ENCODE assay signal across 10 cellular contexts in genomic region chr11:47330002-47330911, GRCh38. TPM values are rescaled to one million over a fixed set of nuclear protein-coding genes. Genes with fewer than 3 reads are reported as not detected.
A peak's percentile ranks its signal among the peaks of the same experiment; 100 is the strongest.
DNase-seq lines count a peak whose midpoint lies in the region; ATAC-seq and TF ChIP-seq lines count a peak whose summit lies in the region.
"Had no signal": no experiment of that assay in that cellular context is flagged by ENCODE, and none has a peak within 500 bp of the region (broad histone marks: within the 10 kb centered on the region; RNA-seq: fewer than 3 reads in every experiment).

No MANE protein-coding gene starts in this region.

- H3K27ac Mint-ChIP-seq in chondrocyte (ENCODE audit: unreplicated experiment), result peak overlapping the region; percentile 74
- H3K27ac Mint-ChIP-seq: activated B cell treated with CpG ODN at 0.5 μM for 24 hours had no signal

- H3K4me1 Mint-ChIP-seq in chondrocyte (ENCODE audit: low read depth), result peaks cover 7% of the 10 kb centered on the region

- no peak overlapping the region for H3K4me3 Mint-ChIP-seq in chondrocyte (ENCODE audit: unreplicated experiment)
- H3K4me3 Mint-ChIP-seq: activated B cell treated with CpG ODN at 0.5 μM for 24 hours had no signal

- peaks cover 11% of the 10 kb centered on the region for H3K36me3 Mint-ChIP-seq in chondrocyte (ENCODE audit: low read depth)

- DNase-seq in 8988T (peak; percentile 46), HK-2 (ENCODE audit: unreplicated experiment) (peak; percentile 14), chondrocyte (ENCODE audit: low spot score) (no peak), left colon (no peak), DMS79 treated with DMSO at 0.1 percent for 48 hours (lab: John Stamatoyannopoulos, UW) (no peak), NCI-H345 treated with DMSO at 0.1 percent for 48 hours (lab: John Stamatoyannopoulos, UW; ENCODE audit: unreplicated experiment) (no peak), activated T-cell treated with anti-CD3 and anti-CD28 coated beads for 4 hours (no peak)
- DNase-seq: activated B cell treated with CpG ODN at 0.5 μM for 24 hours had no signal

- TF ChIP-seq CTCF in chondrocyte (IDR thresholded peaks at IDR 0.05), result no peak

- H3K27me3 Mint-ChIP-seq in chondrocyte (ENCODE audit: low read depth), result no peaks in the 10 kb centered on the region
- H3K27me3 Mint-ChIP-seq: activated B cell treated with CpG ODN at 0.5 μM for 24 hours had no signal

- H3K9me3 Mint-ChIP-seq in chondrocyte (ENCODE audit: low read depth), result no peaks in the 10 kb centered on the region
- H3K9me3 Mint-ChIP-seq: activated B cell treated with CpG ODN at 0.5 μM for 24 hours had no signal

- intact Hi-C loops in left colon (cut with DNase I, micrococcal nuclease), result no loop called here

- ATAC-seq in left colon (peak; percentile 14), GM19455 (IDR thresholded peaks at IDR 0.05; ENCODE audit: unreplicated experiment) (no peak)

RNA-seq across cellular contexts. Expression of gene MYBPC3, which starts 22.2 kb away (rescaled TPM):
- total RNA-seq in chondrocyte (not detected in 3 replicates), left colon (not detected)
- total RNA-seq: astrocyte had no signal

RNA-seq across cellular contexts. Expression of gene SPI1, which starts 48.1 kb away (rescaled TPM):
- not detected in 3 replicates for total RNA-seq in chondrocyte
- 10 to 100 TPM in 1 of 2 donors, 1 to 10 TPM in 1; 5.0 to 15.8 TPM for total RNA-seq in left colon
- total RNA-seq: astrocyte had no signal

Comparison
In these comparisons a context has a peak if more than half of its experiments do, and no peak if none do; other contexts are left out.
1. DNase-seq: peak in 8988T (single experiment) and HK-2 (single experiment); none in chondrocyte (single experiment), left colon (0 of 2), DMS79 treated with DMSO at 0.1 percent for 48 hours (single experiment), NCI-H345 treated with DMSO at 0.1 percent for 48 hours (single experiment) and activated T-cell treated with anti-CD3 and anti-CD28 coated beads for 4 hours (single experiment).